Comparison of ENCODE assay signal across 14 cellular contexts in the genomic region with DNA sequence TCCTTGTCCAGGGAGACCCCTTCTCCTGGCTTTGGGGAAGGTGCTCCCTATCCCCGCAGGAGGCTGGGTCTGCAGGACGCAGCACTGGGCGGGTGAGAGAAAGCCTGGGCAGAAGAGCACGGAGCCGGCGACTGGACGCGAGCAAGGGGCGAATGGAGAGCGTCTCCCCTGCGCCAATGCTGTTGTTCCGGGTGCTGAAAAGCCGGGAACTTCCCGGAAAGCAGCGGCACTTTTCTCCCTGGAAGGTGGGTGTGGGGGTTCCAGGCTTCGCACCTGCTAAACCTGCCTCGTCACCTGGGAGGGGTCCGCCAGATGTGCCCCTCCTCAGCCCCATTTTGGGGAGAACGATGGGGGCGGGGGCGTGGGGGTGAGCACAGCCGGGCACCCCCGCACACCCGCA.
DNase-seq lines count a peak whose midpoint lies in the region; ATAC-seq and TF ChIP-seq lines count a peak whose summit lies in the region.
"Had no signal": no experiment of that assay in that cellular context is flagged by ENCODE, and none has a peak within 500 bp of the region (broad histone marks: within the 10 kb centered on the region; RNA-seq: fewer than 3 reads in every experiment).

No MANE protein-coding gene starts in this region.

- no peaks in the 10 kb centered on the region for H3K4me1 ChIP-seq in naive thymus-derived CD4-positive, alpha-beta T cell (ENCODE audit: control insufficient read depth in 2 of 2, insufficient read depth in 2 of 2, low read length in 2 of 2)
- H3K4me1 ChIP-seq: colonic mucosa, right lobe of liver, thyroid gland had no signal

- H3K27me3 Mint-ChIP-seq in brain, result peaks cover 28% of the 10 kb centered on the region
- H3K27me3 Mint-ChIP-seq in naive thymus-derived CD4-positive, alpha-beta T cell, result peaks cover 13 to 33% (median 22%) of the 10 kb centered on the region in 5 donors

- H3K9me3 Mint-ChIP-seq in brain, result peaks cover 0 to 4% (median 0%) of the 10 kb centered on the region in 5 experiments
- H3K9me3 Mint-ChIP-seq in naive thymus-derived CD4-positive, alpha-beta T cell, result peaks cover 0 to 5% (median 0%) of the 10 kb centered on the region in 11 donors

- TF ChIP-seq CTCF in brain (conservative IDR thresholded peaks at IDR 0.05), result no peak
- TF ChIP-seq CTCF in retinal pigment epithelial cell (conservative IDR thresholded peaks at IDR 0.05; ENCODE audit: low read depth, low read length), result no peak

- no peaks in the 10 kb centered on the region for H3K36me3 Mint-ChIP-seq in brain
- no peaks in the 10 kb centered on the region for H3K36me3 Mint-ChIP-seq in naive thymus-derived CD4-positive, alpha-beta T cell

- POLR2A ChIA-PET in naive thymus-derived CD4-positive, alpha-beta T cell (lab: Charles Lee), result no interaction called here

- intact Hi-C loops in naive thymus-derived CD4-positive, alpha-beta T cell (cut with micrococcal nuclease), result no loop called here

- no peak for ATAC-seq in naive thymus-derived CD4-positive, alpha-beta T cell
- ATAC-seq in HG02623 (IDR thresholded peaks at IDR 0.05; ENCODE audit: unreplicated experiment), result no peak

- no peak overlapping the region for H3K27ac Mint-ChIP-seq in brain
- no peak overlapping the region for H3K27ac Mint-ChIP-seq in naive thymus-derived CD4-positive, alpha-beta T cell

- H3K4me3 ChIP-seq in retinal pigment epithelial cell (ENCODE audit: low read length), result peak overlapping the region; percentile 53
- H3K4me3 ChIP-seq in naive thymus-derived CD4-positive, alpha-beta T cell (ENCODE audit: low read length), result no peak overlapping the region
- H3K4me3 ChIP-seq: colonic mucosa, right lobe of liver, thyroid gland had no signal

- no peaks in the 10 kb centered on the region for H3K9me3 ChIP-seq in naive thymus-derived CD4-positive, alpha-beta T cell (ENCODE audit: control insufficient read depth in 2 of 3, low read length in 3 of 3)
- H3K9me3 ChIP-seq: colonic mucosa, right lobe of liver, thyroid gland had no signal

- H3K27ac ChIP-seq in naive thymus-derived CD4-positive, alpha-beta T cell (ENCODE audit: low read depth, low read length), result no peak overlapping the region
- H3K27ac ChIP-seq: colonic mucosa, KMS-11, right lobe of liver, thyroid gland had no signal

- H3K27me3 ChIP-seq in naive thymus-derived CD4-positive, alpha-beta T cell (ENCODE audit: control insufficient read depth in 2 of 2, insufficient read depth in 2 of 2, low read length in 2 of 2), result no peaks in the 10 kb centered on the region
- H3K27me3 ChIP-seq: colonic mucosa, right lobe of liver, thyroid gland had no signal

- peak overlapping the region in 4 of 5 experiments; percentile 28 to 78 (median 70) for H3K4me3 Mint-ChIP-seq in brain
- H3K4me3 Mint-ChIP-seq in naive thymus-derived CD4-positive, alpha-beta T cell, result no peak overlapping the region

- DNase-seq in DMS53 (lab: John Stamatoyannopoulos, UW) (peak; percentile 76), hepatic stellate cell (ENCODE audit: low spot score) (peak; percentile 13), retinal pigment epithelial cell (ENCODE audit: low read depth) (no peak), NCI-H1417 treated with DMSO at 0.1 percent for 48 hours (lab: John Stamatoyannopoulos, UW) (no peak), hypothalamus (lab: John Stamatoyannopoulos, UW) (no peak)
- no peak for DNase-seq in naive thymus-derived CD4-positive, alpha-beta T cell
- DNase-seq: activated CD4-positive, alpha-beta T cell treated with anti-CD3 and anti-CD28 coated beads for 4 hours; colonic mucosa; NCI-H2107; thyroid gland had no signal

- peaks cover 17% of the 10 kb centered on the region for H3K4me1 Mint-ChIP-seq in brain
- H3K4me1 Mint-ChIP-seq in naive thymus-derived CD4-positive, alpha-beta T cell, result no peaks in the 10 kb centered on the region

- H3K36me3 ChIP-seq in naive thymus-derived CD4-positive, alpha-beta T cell (ENCODE audit: control insufficient read depth in 2 of 3, insufficient read depth in 3 of 3, low read length in 3 of 3), result no peaks in the 10 kb centered on the region
- H3K36me3 ChIP-seq: colonic mucosa, right lobe of liver, thyroid gland had no signal

- CTCF ChIA-PET in naive thymus-derived CD4-positive, alpha-beta T cell (lab: Charles Lee), result no interaction called here

Comparison
In these comparisons a context has a peak if more than half of its experiments do, and no peak if none do; other contexts are left out.
1. DNase-seq: peak in DMS53 (single experiment) and hepatic stellate cell (single experiment); none in retinal pigment epithelial cell (single experiment), NCI-H1417 treated with DMSO at 0.1 percent for 48 hours (single experiment), hypothalamus (0 of 51) and naive thymus-derived CD4-positive, alpha-beta T cell (0 of 9).
2. H3K4me3 Mint-ChIP-seq: peak in brain (4 of 5); none in naive thymus-derived CD4-positive, alpha-beta T cell (0 of 10).